ENCODE assay signal across 9 cellular contexts in the genomic region with DNA sequence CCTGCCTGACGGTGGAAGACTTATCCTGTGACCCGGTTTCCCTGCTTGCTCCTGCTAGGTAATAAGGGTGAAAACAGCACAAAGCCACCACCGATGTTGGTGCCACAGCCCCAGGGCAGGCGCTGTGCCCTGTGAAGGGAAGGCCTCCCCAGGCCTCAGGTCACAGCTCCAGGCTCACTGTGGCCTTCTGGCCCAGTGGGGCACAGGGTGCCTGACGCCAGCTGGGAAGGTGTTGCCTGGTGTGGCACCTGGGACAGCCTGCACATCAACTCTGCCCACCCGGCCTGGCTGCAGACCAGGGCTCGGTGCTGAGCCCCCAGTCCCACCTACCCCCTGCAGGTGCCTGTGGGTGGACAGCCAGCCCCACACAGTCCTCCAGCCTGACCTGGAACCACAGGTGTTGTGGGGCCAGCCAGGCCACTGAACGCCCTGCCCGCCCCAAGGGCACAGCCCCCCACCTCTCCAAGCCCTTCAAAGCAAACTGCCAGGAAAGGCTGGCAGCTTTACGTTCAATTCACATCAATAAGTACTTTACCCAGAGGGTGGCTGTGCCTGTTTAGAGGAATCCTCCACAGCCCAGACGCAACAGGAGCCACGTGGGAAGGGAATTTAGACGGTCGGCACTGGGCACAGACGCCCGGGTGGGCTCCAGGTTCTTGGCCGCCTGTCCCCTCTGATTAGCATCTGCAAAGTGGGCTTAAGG. TPM values are rescaled to one million over a fixed set of nuclear protein-coding genes. Genes with fewer than 3 reads are reported as not detected.
A peak's percentile ranks its signal among the peaks of the same experiment; 100 is the strongest.
DNase-seq lines count a peak whose midpoint lies in the region; ATAC-seq and TF ChIP-seq lines count a peak whose summit lies in the region.
"Had no signal": no experiment of that assay in that cellular context is flagged by ENCODE, and none has a peak within 500 bp of the region (broad histone marks: within the 10 kb centered on the region; RNA-seq: fewer than 3 reads in every experiment).

No MANE protein-coding gene starts in this region.

- no peaks in the 10 kb centered on the region for H3K36me3 ChIP-seq in left ventricle myocardium inferior

- DNase-seq in left ventricle myocardium inferior: no peak
- DNase-seq in left ventricle myocardium superior: no peak
- DNase-seq in natural killer cell: no peak
- DNase-seq in mesothelial cell of epicardium (ENCODE audit: low spot score in 2 of 2, unreplicated experiment in 2 of 2): no peak
- DNase-seq in ecto neural progenitor cell (ENCODE audit: low spot score): no peak
- DNase-seq: DND-41 had no signal

- H3K27me3 Mint-ChIP-seq in dendritic cell treated with granulocyte-macrophage colony-stimulating factor and Interleukin-4, amounts not matched to agents 40 ng/mL and 50 ng/mL, for 4 days: peaks cover 18% of the 10 kb centered on the region
- H3K27me3 Mint-ChIP-seq in natural killer cell (ENCODE audit: low read depth in 2 of 2): no peaks in the 10 kb centered on the region
- no peaks in the 10 kb centered on the region for H3K27me3 Mint-ChIP-seq in mesothelial cell of epicardium (ENCODE audit: low read depth)

- peak overlapping the region; percentile 9 for H3K27ac ChIP-seq in left ventricle myocardium inferior (replicated peaks)

- peaks cover 4% of the 10 kb centered on the region for H3K36me3 Mint-ChIP-seq in dendritic cell treated with granulocyte-macrophage colony-stimulating factor and Interleukin-4, amounts not matched to agents 40 ng/mL and 50 ng/mL, for 4 days (ENCODE audit: low read depth)
- H3K36me3 Mint-ChIP-seq in natural killer cell (no peaks in the 10 kb centered on the region), mesothelial cell of epicardium (no peaks in the 10 kb centered on the region)

- H3K4me3 ChIP-seq in left ventricle myocardium inferior: peak overlapping the region; percentile 64

- peaks cover 18% of the 10 kb centered on the region for H3K4me1 Mint-ChIP-seq in dendritic cell treated with granulocyte-macrophage colony-stimulating factor and Interleukin-4, amounts not matched to agents 40 ng/mL and 50 ng/mL, for 4 days (ENCODE audit: low read depth)
- peaks cover 0 to 38% of the 10 kb centered on the region in 2 donors for H3K4me1 Mint-ChIP-seq in natural killer cell
- peaks cover 2% of the 10 kb centered on the region for H3K4me1 Mint-ChIP-seq in mesothelial cell of epicardium

- peaks cover 8% of the 10 kb centered on the region for H3K9me3 ChIP-seq in left ventricle myocardium inferior (replicated peaks)

- peak overlapping the region; percentile 65 for H3K4me3 Mint-ChIP-seq in dendritic cell treated with granulocyte-macrophage colony-stimulating factor and Interleukin-4, amounts not matched to agents 40 ng/mL and 50 ng/mL, for 4 days
- H3K4me3 Mint-ChIP-seq in natural killer cell (peak overlapping the region; percentile 70), mesothelial cell of epicardium (no peak overlapping the region)

- peaks cover 6% of the 10 kb centered on the region for H3K9me3 Mint-ChIP-seq in dendritic cell treated with granulocyte-macrophage colony-stimulating factor and Interleukin-4, amounts not matched to agents 40 ng/mL and 50 ng/mL, for 4 days
- H3K9me3 Mint-ChIP-seq in natural killer cell (peaks cover 0 to 3% of the 10 kb centered on the region in 2 donors), mesothelial cell of epicardium (peaks cover 5% of the 10 kb centered on the region)

- peak overlapping the region; percentile 23 for H3K27ac Mint-ChIP-seq in dendritic cell treated with granulocyte-macrophage colony-stimulating factor and Interleukin-4, amounts not matched to agents 40 ng/mL and 50 ng/mL, for 4 days
- H3K27ac Mint-ChIP-seq in natural killer cell (peak overlapping the region; percentile 72 to 75), mesothelial cell of epicardium (no peak overlapping the region)

- intact Hi-C loops in left ventricle myocardium inferior (cut with micrococcal nuclease): no loop called here
- intact Hi-C loops in left ventricle myocardium superior (cut with micrococcal nuclease): no loop called here
- intact Hi-C loops in dendritic cell treated with granulocyte-macrophage colony-stimulating factor and Interleukin-4, amounts not matched to agents 40 ng/mL and 50 ng/mL, for 4 days (cut with micrococcal nuclease): no loop called here
- intact Hi-C loops in natural killer cell (cut with micrococcal nuclease): no loop called here

- ATAC-seq in left ventricle myocardium superior: no peak
- ATAC-seq in natural killer cell: peak in 2 of 3 donors; percentile 1 to 9
- no peak for ATAC-seq in HG02840 (IDR thresholded peaks at IDR 0.05; ENCODE audit: low FRiP score, unreplicated experiment)
- ATAC-seq in HG03571 (IDR thresholded peaks at IDR 0.05; ENCODE audit: unreplicated experiment): no peak

- H3K27me3 ChIP-seq in left ventricle myocardium inferior (ENCODE audit: low read depth): no peaks in the 10 kb centered on the region

- H3K4me1 ChIP-seq in left ventricle myocardium inferior: peaks cover 42% of the 10 kb centered on the region

- TF ChIP-seq CTCF in left ventricle myocardium inferior (IDR thresholded peaks at IDR 0.05; ENCODE audit: borderline replicate concordance) (no peak), natural killer cell (IDR thresholded peaks at IDR 0.05) (no peak), mesothelial cell of epicardium (IDR thresholded peaks at IDR 0.05; ENCODE audit: unreplicated experiment) (no peak)

RNA-seq across cellular contexts. Expression of gene ZFYVE28, which starts 54.3 kb away (rescaled TPM):
- total RNA-seq in left ventricle myocardium inferior (5.6 TPM), left ventricle myocardium superior (5.6 TPM), natural killer cell (100 to 1,000 TPM in 2 of 3 donors, 10 to 100 TPM in 1; 85.4 to 107 (median 104) TPM), mesothelial cell of epicardium (0.38 to 0.51 TPM (median 0.45 TPM) in 3 replicates)

RNA-seq across cellular contexts. Expression of gene CFAP99, which starts 54.7 kb away (rescaled TPM):
- not detected for total RNA-seq in left ventricle myocardium inferior
- not detected for total RNA-seq in left ventricle myocardium superior
- total RNA-seq in natural killer cell: not detected
- 0.11 TPM in 1 of 3 replicates, not detected in the others for total RNA-seq in mesothelial cell of epicardium

Comparison
In these comparisons a context has a peak if more than half of its experiments do, and no peak if none do; other contexts are left out.
1. ATAC-seq: peak in natural killer cell (2 of 3); none in left ventricle myocardium superior (single experiment), HG02840 (single experiment) and HG03571 (single experiment).
2. RNA of gene ZFYVE28, which starts 54.3 kb away (total RNA-seq): 85.4 to 107 TPM in natural killer cell; 5.6 TPM in left ventricle myocardium superior (single experiment), 5.6 TPM in left ventricle myocardium inferior (single experiment) and 0.38 to 0.51 TPM in mesothelial cell of epicardium; every median in the first group is over 10 times any median in the second.